1 cellular context compared by ENCODE assay signal in the genomic region with DNA sequence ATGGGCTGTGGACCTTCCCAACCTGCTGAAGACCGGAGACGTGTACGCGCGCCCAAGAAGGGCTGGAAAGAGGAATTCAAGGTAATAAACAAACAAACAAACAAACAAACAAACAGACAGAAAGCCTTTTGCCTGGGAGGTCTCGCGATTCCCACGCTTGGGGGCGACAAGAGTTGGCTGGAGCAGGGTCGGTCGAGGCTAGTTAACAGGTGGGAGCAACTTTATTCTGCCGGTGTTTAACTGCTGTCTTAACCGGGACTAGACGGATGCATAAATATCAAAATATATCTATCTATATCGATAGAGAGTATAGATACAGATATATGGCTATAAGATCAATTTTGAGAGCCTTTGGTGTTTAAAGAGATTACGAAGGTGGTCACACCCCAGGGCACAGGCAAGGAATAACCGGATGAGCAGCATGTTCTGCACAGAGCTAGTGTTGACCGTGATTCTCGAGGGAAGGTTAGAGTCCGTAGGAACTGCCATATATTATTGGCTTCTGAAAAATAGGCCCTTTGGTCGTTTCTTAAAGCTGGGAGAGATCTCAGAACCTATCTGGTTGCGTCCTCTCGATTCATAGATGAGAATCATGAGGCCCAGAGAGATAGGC.
TF ChIP-seq lines count a peak whose summit lies in the region.

No MANE protein-coding gene starts in this region.

TF ChIP-seq in SK-N-SH, 30 proteins besides CTCF, POLR2A, EP300 and RAD21 (continued from another document):
- TF ChIP-seq TCF12 (IDR thresholded peaks at IDR 0.05) (no peak), FOXM1 (IDR thresholded peaks at IDR 0.05; ENCODE audit: low read depth) (no peak), MEF2A (IDR thresholded peaks at IDR 0.05; ENCODE audit: borderline replicate concordance, low read depth) (no peak), SMC3 (IDR thresholded peaks at IDR 0.05; ENCODE audit: low read depth, low read length) (no peak), GATA2 (CRISPR knock-in tag; IDR thresholded peaks at IDR 0.05) (no peak), FOXJ3 (CRISPR knock-in tag; IDR thresholded peaks at IDR 0.05) (no peak), TAF1 (IDR thresholded peaks at IDR 0.05; ENCODE audit: borderline replicate concordance, low read depth, low read length) (no peak), RXRA (IDR thresholded peaks at IDR 0.05; ENCODE audit: borderline replicate concordance, low read depth) (no peak), GABPA (IDR thresholded peaks at IDR 0.05; ENCODE audit: low read depth) (no peak), CHD2 (IDR thresholded peaks at IDR 0.05; ENCODE audit: low read length, partially characterized antibody) (no peak)
- TF ChIP-seq, protein P1, sequence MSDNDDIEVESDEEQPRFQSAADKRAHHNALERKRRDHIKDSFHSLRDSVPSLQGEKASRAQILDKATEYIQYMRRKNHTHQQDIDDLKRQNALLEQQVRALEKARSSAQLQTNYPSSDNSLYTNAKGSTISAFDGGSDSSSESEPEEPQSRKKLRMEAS (IDR thresholded peaks at IDR 0.05; ENCODE audit: low read depth): no peak
TF ChIP-seq in SK-N-SH: peak in this region for 0.
